10 cellular contexts compared by ENCODE assay signal in the genomic region with DNA sequence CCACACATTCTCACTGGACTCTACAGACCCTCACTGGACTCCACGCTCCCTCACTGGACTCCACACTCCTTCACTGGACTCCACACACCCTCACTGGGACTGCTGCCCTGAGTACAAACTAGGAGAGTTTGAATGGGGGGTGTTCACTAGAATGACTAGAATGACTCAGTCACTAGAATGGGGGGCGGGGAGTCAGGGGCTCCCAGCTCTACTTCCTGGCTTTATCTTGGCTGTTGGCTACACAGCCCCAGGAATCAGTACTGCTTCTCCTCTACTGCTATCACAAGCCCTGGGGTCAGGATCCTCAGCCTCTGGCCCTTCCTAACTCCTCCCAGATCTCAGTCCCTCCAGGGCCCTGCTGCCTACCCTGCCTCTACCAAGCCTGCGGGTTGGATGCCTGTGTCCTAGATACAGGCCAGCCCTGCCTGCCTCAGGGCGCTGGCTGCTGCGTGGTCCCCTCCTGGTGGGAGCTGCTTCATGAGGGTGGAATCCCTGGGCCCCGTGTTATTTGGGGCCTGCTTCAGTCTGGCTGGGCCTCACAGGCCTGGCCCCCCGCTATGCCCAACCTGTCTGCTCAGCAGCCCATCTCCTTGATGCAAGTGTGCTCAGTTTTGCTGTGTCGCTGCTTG. TPM values are rescaled to one million over a fixed set of nuclear protein-coding genes. Genes with fewer than 3 reads are reported as not detected.
A peak's percentile ranks its signal among the peaks of the same experiment; 100 is the strongest.
DNase-seq lines count a peak whose midpoint lies in the region; ATAC-seq and TF ChIP-seq lines count a peak whose summit lies in the region.
"Had no signal": no experiment of that assay in that cellular context is flagged by ENCODE, and none has a peak within 500 bp of the region (broad histone marks: within the 10 kb centered on the region; RNA-seq: fewer than 3 reads in every experiment).

No MANE protein-coding gene starts in this region.

- POLR2A ChIA-PET in naive thymus-derived CD8-positive, alpha-beta T cell (lab: Charles Lee), result interaction anchor here (1.0 to 7.7 kb wide), 6 partner anchors 9 to 102 kb away, joined by 3 to 124 read pairs (median 30); no protein-coding TSS in a partner anchor

- ATAC-seq in naive thymus-derived CD8-positive, alpha-beta T cell, result no peak

- peaks cover 0 to 3% of the 10 kb centered on the region in 2 experiments; a peak in 2 of 5 replicates for H3K9me3 Mint-ChIP-seq in H9
- no peaks in the 10 kb centered on the region for H3K9me3 Mint-ChIP-seq in activated T-helper 2 cell treated with anti-CD3 and anti-CD28 coated beads, Interferon-gamma antibody, Interleukin-2, Interleukin-4, amounts not matched to agents 10 μg/mL and 5 μg/mL and 100 μg/mL, durations not matched to agents 14 hours and 24 hours and 36 hours
- no peaks in the 10 kb centered on the region for H3K9me3 Mint-ChIP-seq in naive thymus-derived CD8-positive, alpha-beta T cell

- TF ChIP-seq CTCF in BE2C (IDR thresholded peaks at IDR 0.05; ENCODE audit: low read depth, low read length) (no peak), H9 (conservative IDR thresholded peaks at IDR 0.05) (no peak)

- H3K9ac ChIP-seq in H9 (ENCODE audit: extremely low read depth, insufficient read length, low read length) (no peak overlapping the region), mesenchymal stem cell (ENCODE audit: low read length) (peak overlapping the region; percentile 45)

- H4K91ac ChIP-seq in H9 (ENCODE audit: insufficient read length, low read depth, low read length) (no peak overlapping the region), mesenchymal stem cell (ENCODE audit: low read length) (peak overlapping the region; percentile 76)

- H2BK120ac ChIP-seq in H9 (ENCODE audit: low read depth, low read length, poor library complexity, severe bottlenecking) (no peak overlapping the region), mesenchymal stem cell (ENCODE audit: low read depth, low read length) (no peak overlapping the region)

- H3K27ac ChIP-seq in H9 (ENCODE audit: insufficient read length, low read depth, low read length) (no peak overlapping the region), mesenchymal stem cell (ENCODE audit: low read length, poor library complexity, severe bottlenecking) (peak overlapping the region; percentile 24)
- H3K27ac ChIP-seq: hepatocyte, pancreas had no signal

- H2AK5ac ChIP-seq in H9 (ENCODE audit: insufficient read length, low read length) (no peak overlapping the region), mesenchymal stem cell (ENCODE audit: low read length, severe bottlenecking) (peak overlapping the region; percentile 4)

- H3K36me3 ChIP-seq in BE2C (peaks cover 38% of the 10 kb centered on the region), mesenchymal stem cell (ENCODE audit: control insufficient read depth in 1 of 2, insufficient read depth in 2 of 2, low read depth in 1 of 2, low read length in 2 of 2) (peaks cover 17 to 29% of the 10 kb centered on the region in 2 experiments)

- H2BK15ac ChIP-seq in H9 (ENCODE audit: low read depth, low read length) (no peak overlapping the region), mesenchymal stem cell (ENCODE audit: low read depth, poor library complexity, severe bottlenecking) (peak overlapping the region; percentile 92)

- no peak overlapping the region for H3K4me2 ChIP-seq in H9 (ENCODE audit: insufficient read depth, insufficient read length, low read length)
- no peak overlapping the region for H3K4me2 ChIP-seq in mesenchymal stem cell (ENCODE audit: low read length, poor library complexity, severe bottlenecking)
- H3K4me2 ChIP-seq: hepatocyte had no signal

- H2AFZ ChIP-seq in H9 (ENCODE audit: low read length), result no peak overlapping the region
- H2AFZ ChIP-seq in mesenchymal stem cell (ENCODE audit: low read depth, low read length), result no peak overlapping the region
- H2AFZ ChIP-seq: hepatocyte had no signal

- H3K79me1 ChIP-seq in H9 (ENCODE audit: insufficient read depth, low read depth, low read length, poor library complexity, severe bottlenecking) (no peaks in the 10 kb centered on the region), mesenchymal stem cell (replicated peaks; ENCODE audit: low read length, poor library complexity, severe bottlenecking) (peaks cover 2% of the 10 kb centered on the region)

- H3K4ac ChIP-seq in H9 (ENCODE audit: low read depth, low read length) (no peak overlapping the region), mesenchymal stem cell (ENCODE audit: low read depth in 1 of 2, low read length in 2 of 2) (peak overlapping the region in 1 of 2 experiments; percentile 52)

- no peak overlapping the region for H4K5ac ChIP-seq in H9 (ENCODE audit: insufficient read length, low read depth, low read length)

- peaks cover 7% of the 10 kb centered on the region for H3K23me2 ChIP-seq in H9 (ENCODE audit: insufficient read length, low read depth, low read length, poor library complexity, severe bottlenecking)

- peaks cover 15% of the 10 kb centered on the region; the same call in 1 of the 2 replicates for H3K79me2 ChIP-seq in H9 (ENCODE audit: insufficient read depth, low read length)

- H3K14ac ChIP-seq in H9 (ENCODE audit: insufficient read depth, low read length) (no peak overlapping the region), mesenchymal stem cell (ENCODE audit: low read length in 2 of 2) (peak overlapping the region in 1 of 2 experiments; percentile 13)

- H3K18ac ChIP-seq in H9 (ENCODE audit: insufficient read length, low read depth, low read length) (no peak overlapping the region), mesenchymal stem cell (ENCODE audit: low read depth in 1 of 2, low read length in 2 of 2) (peak overlapping the region; percentile 65 to 66)

- H3K9me3 ChIP-seq in BE2C (no peaks in the 10 kb centered on the region), H9 (ENCODE audit: control insufficient read depth, low read depth, low read length) (no peaks in the 10 kb centered on the region), mesenchymal stem cell (ENCODE audit: control insufficient read depth, low read length) (no peaks in the 10 kb centered on the region)
- H3K9me3 ChIP-seq: pancreas had no signal

- peaks cover 12% of the 10 kb centered on the region for H3K27me3 Mint-ChIP-seq in H9 (ENCODE audit: low read depth)
- H3K27me3 Mint-ChIP-seq in activated T-helper 2 cell treated with anti-CD3 and anti-CD28 coated beads, Interferon-gamma antibody, Interleukin-2, Interleukin-4, amounts not matched to agents 10 μg/mL and 5 μg/mL and 100 μg/mL, durations not matched to agents 14 hours and 24 hours and 36 hours (ENCODE audit: low read depth), result no peaks in the 10 kb centered on the region
- no peaks in the 10 kb centered on the region for H3K27me3 Mint-ChIP-seq in naive thymus-derived CD8-positive, alpha-beta T cell

- no peaks in the 10 kb centered on the region for H3K27me3 ChIP-seq in BE2C
- H3K27me3 ChIP-seq in H9 (ENCODE audit: insufficient read depth, low read length), result no peaks in the 10 kb centered on the region
- no peaks in the 10 kb centered on the region for H3K27me3 ChIP-seq in mesenchymal stem cell (ENCODE audit: control insufficient read depth in 1 of 2, insufficient read depth in 1 of 2, low read length in 2 of 2)
- H3K27me3 ChIP-seq: hepatocyte, pancreas had no signal

- intact Hi-C loops in activated T-helper 2 cell treated with anti-CD3 and anti-CD28 coated beads, Interferon-gamma antibody, Interleukin-2, Interleukin-4, amounts not matched to agents 10 μg/mL and 5 μg/mL and 100 μg/mL, durations not matched to agents 14 hours and 24 hours and 36 hours (cut with micrococcal nuclease), result loop anchor here (1.0 kb wide), 2 partner anchors 39 to 104 kb away; no protein-coding TSS in a partner anchor

- no peak overlapping the region for H2BK20ac ChIP-seq in H9 (ENCODE audit: low read depth, low read length, poor library complexity, severe bottlenecking)

- no peaks in the 10 kb centered on the region for H4K20me1 ChIP-seq in H9 (ENCODE audit: control insufficient read depth, insufficient read depth, insufficient read length)

- H3K4me1 ChIP-seq in BE2C, result peaks cover 7% of the 10 kb centered on the region
- no peaks in the 10 kb centered on the region for H3K4me1 ChIP-seq in H9 (ENCODE audit: insufficient read depth, low read length)
- peaks cover 56% of the 10 kb centered on the region for H3K4me1 ChIP-seq in mesenchymal stem cell (ENCODE audit: control insufficient read depth, insufficient read depth, low read depth, low read length)

- H4K8ac ChIP-seq in H9 (replicated peaks; ENCODE audit: insufficient read length, low read depth, low read length) (no peak overlapping the region), mesenchymal stem cell (ENCODE audit: low read length) (peak overlapping the region; percentile 90)

- H3K36me3 Mint-ChIP-seq in H9 (ENCODE audit: insufficient read depth in 1 of 3, low read depth in 3 of 3), result peaks cover 20 to 37% (median 27%) of the 10 kb centered on the region in 3 experiments
- peaks cover 37% of the 10 kb centered on the region for H3K36me3 Mint-ChIP-seq in activated T-helper 2 cell treated with anti-CD3 and anti-CD28 coated beads, Interferon-gamma antibody, Interleukin-2, Interleukin-4, amounts not matched to agents 10 μg/mL and 5 μg/mL and 100 μg/mL, durations not matched to agents 14 hours and 24 hours and 36 hours (ENCODE audit: low read depth)
- peaks cover 6 to 31% (median 16%) of the 10 kb centered on the region in 3 donors for H3K36me3 Mint-ChIP-seq in naive thymus-derived CD8-positive, alpha-beta T cell

- no CpG with 5 or more reads among the region's 8 CpGs for WGBS in H9 (ENCODE audit: extremely low coverage, insufficient read length, low lambda C conversion rate)
- 92% methylated on average over 7 of the region's 8 CpGs for WGBS in mesenchymal stem cell

- peaks cover 38 to 43% of the 10 kb centered on the region in 2 experiments for H3K4me1 Mint-ChIP-seq in H9
- H3K4me1 Mint-ChIP-seq in activated T-helper 2 cell treated with anti-CD3 and anti-CD28 coated beads, Interferon-gamma antibody, Interleukin-2, Interleukin-4, amounts not matched to agents 10 μg/mL and 5 μg/mL and 100 μg/mL, durations not matched to agents 14 hours and 24 hours and 36 hours (ENCODE audit: low read depth), result peaks cover 34% of the 10 kb centered on the region
- peaks cover 29 to 48% (median 39%) of the 10 kb centered on the region in 4 donors for H3K4me1 Mint-ChIP-seq in naive thymus-derived CD8-positive, alpha-beta T cell

- H3K23ac ChIP-seq in H9 (ENCODE audit: insufficient read length, low read depth, low read length), result no peak overlapping the region
- no peak overlapping the region for H3K23ac ChIP-seq in mesenchymal stem cell (ENCODE audit: low read length in 2 of 2)

- H2BK12ac ChIP-seq in H9 (ENCODE audit: insufficient read length, low read depth, low read length), result no peak overlapping the region
- H2BK12ac ChIP-seq in mesenchymal stem cell (ENCODE audit: low read length in 2 of 2), result peak overlapping the region; percentile 82 to 88

- peak overlapping the region; percentile 71 to 94 (median 89); a peak in 6 of 7 replicates for H3K27ac Mint-ChIP-seq in H9
- peak overlapping the region; percentile 58 for H3K27ac Mint-ChIP-seq in activated T-helper 2 cell treated with anti-CD3 and anti-CD28 coated beads, Interferon-gamma antibody, Interleukin-2, Interleukin-4, amounts not matched to agents 10 μg/mL and 5 μg/mL and 100 μg/mL, durations not matched to agents 14 hours and 24 hours and 36 hours
- H3K27ac Mint-ChIP-seq in naive thymus-derived CD8-positive, alpha-beta T cell, result peak overlapping the region in 4 of 10 donors; percentile 29 to 93 (median 76)

- no peak overlapping the region for H3T11ph ChIP-seq in H9 (ENCODE audit: low read length)

- H3K56ac ChIP-seq in H9 (ENCODE audit: insufficient read length, low read depth, low read length), result no peak overlapping the region

- H2BK5ac ChIP-seq in H9 (ENCODE audit: insufficient read length, low read length) (no peak overlapping the region), mesenchymal stem cell (ENCODE audit: low read depth, low read length, poor library complexity, severe bottlenecking) (no peak overlapping the region)

- peak overlapping the region in 1 of 2 experiments; percentile 54; a peak in 2 of 5 replicates for H3K4me3 Mint-ChIP-seq in H9
- H3K4me3 Mint-ChIP-seq in activated T-helper 2 cell treated with anti-CD3 and anti-CD28 coated beads, Interferon-gamma antibody, Interleukin-2, Interleukin-4, amounts not matched to agents 10 μg/mL and 5 μg/mL and 100 μg/mL, durations not matched to agents 14 hours and 24 hours and 36 hours (ENCODE audit: low read depth), result no peak overlapping the region
- H3K4me3 Mint-ChIP-seq in naive thymus-derived CD8-positive, alpha-beta T cell, result peak overlapping the region in 1 of 10 donors; percentile 29

- H3K4me3 ChIP-seq in BE2C (ENCODE audit: low read depth, low read length), result no peak overlapping the region
- H3K4me3 ChIP-seq in mesenchymal stem cell (ENCODE audit: insufficient read depth in 1 of 2, low read depth in 1 of 2, low read length in 2 of 2), result peak overlapping the region in 1 of 2 experiments; percentile 3
- H3K4me3 ChIP-seq: hepatocyte, pancreas had no signal

- DNase-seq in BE2C (peak; percentile 47), H9 (no peak), mesenchymal stem cell (peak; percentile 67), NCI-H526 treated with DMSO at 0.1 percent for 48 hours (lab: John Stamatoyannopoulos, UW) (no peak), NCI-H2029 (lab: John Stamatoyannopoulos, UW) (no peak)
- DNase-seq in activated T-helper 2 cell treated with anti-CD3 and anti-CD28 coated beads, Interferon-gamma antibody, Interleukin-2, Interleukin-4, amounts not matched to agents 10 μg/mL and 5 μg/mL and 100 μg/mL, durations not matched to agents 14 hours and 24 hours and 36 hours (ENCODE audit: low spot score), result no peak
- DNase-seq in effector CD4-positive, alpha-beta T cell, result no peak
- no peak for DNase-seq in naive thymus-derived CD8-positive, alpha-beta T cell

RNA-seq across cellular contexts. Expression of a gene that starts 7.8 kb away (rescaled TPM):
- polyA plus RNA-seq in BE2C (2012; ENCODE audit: insufficient read depth, insufficient read length, low read depth), result 1,938 TPM
- total RNA-seq in H9 (2021), result 1,963 and 2,010 TPM in 2 replicates
- 2,151 and 2,259 TPM in 2 replicates for total RNA-seq in activated T-helper 2 cell treated with anti-CD3 and anti-CD28 coated beads, Interferon-gamma antibody, Interleukin-2, Interleukin-4, amounts not matched to agents 10 μg/mL and 5 μg/mL and 100 μg/mL, durations not matched to agents 14 hours and 24 hours and 36 hours
- polyA plus RNA-seq in mesenchymal stem cell (2013, experiment 1 of 2), result 1,344 TPM
- 1,330 TPM for polyA plus RNA-seq in mesenchymal stem cell (2013, experiment 2 of 2)
- 1,000 to 10,000 TPM; 1,008 to 1,051 TPM for total RNA-seq in naive thymus-derived CD8-positive, alpha-beta T cell
- 1,000 to 10,000 TPM; 1,851 to 2,224 (median 2,052) TPM for polyA plus RNA-seq in naive thymus-derived CD8-positive, alpha-beta T cell

Comparison
In these comparisons a context has a peak if more than half of its experiments do, and no peak if none do; other contexts are left out.
1. DNase-seq: peak in BE2C (single experiment) and mesenchymal stem cell (single experiment); none in H9 (single experiment), activated T-helper 2 cell treated with anti-CD3 and anti-CD28 coated beads, Interferon-gamma antibody, Interleukin-2, Interleukin-4, amounts not matched to agents 10 μg/mL and 5 μg/mL and 100 μg/mL, durations not matched to agents 14 hours and 24 hours and 36 hours (single experiment), NCI-H526 treated with DMSO at 0.1 percent for 48 hours (single experiment), effector CD4-positive, alpha-beta T cell (single experiment), NCI-H2029 (single experiment) and naive thymus-derived CD8-positive, alpha-beta T cell (0 of 10).